ENCODE assay signal across 19 cellular contexts in the genomic region with DNA sequence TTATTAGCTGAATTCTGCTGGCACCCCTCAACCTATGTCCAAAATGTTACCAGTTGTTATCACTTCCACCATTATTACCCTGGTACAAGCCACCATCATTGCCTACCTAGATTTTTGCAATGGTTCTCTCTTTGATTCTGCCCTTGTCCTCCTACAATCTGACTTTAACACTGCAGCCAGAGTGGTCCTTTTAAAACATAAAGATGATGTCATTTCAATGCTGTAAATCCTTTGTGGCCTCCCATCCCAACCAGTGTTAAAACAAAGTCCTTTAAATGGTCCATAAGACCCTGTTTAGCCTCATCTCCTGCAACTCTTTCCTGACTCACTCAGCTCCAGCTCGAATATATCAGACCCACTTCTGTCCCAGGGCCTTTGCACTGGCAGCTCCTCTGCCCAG. TPM values are rescaled to one million over a fixed set of nuclear protein-coding genes. Genes with fewer than 3 reads are reported as not detected.
DNase-seq lines count a peak whose midpoint lies in the region; ATAC-seq and TF ChIP-seq lines count a peak whose summit lies in the region.
"Had no signal": no experiment of that assay in that cellular context is flagged by ENCODE, and none has a peak within 500 bp of the region (broad histone marks: within the 10 kb centered on the region; RNA-seq: fewer than 3 reads in every experiment).

No MANE protein-coding gene starts in this region.

- H3K4me3 ChIP-seq in HEK293 (ENCODE audit: low read depth, low read length) (no peak overlapping the region), colonic mucosa (no peak overlapping the region)
- H3K4me3 ChIP-seq: BLaER1, GM23248 had no signal

- H3K27me3 Mint-ChIP-seq in activated CD8-positive, alpha-beta T cell treated with anti-CD3 and anti-CD28 coated beads, Interleukin-2, amount 10 ng/mL, durations not matched to agents 7 days and 5 days (ENCODE audit: low read depth), result peaks cover 19% of the 10 kb centered on the region
- peaks cover 12% of the 10 kb centered on the region for H3K27me3 Mint-ChIP-seq in activated CD8-positive, alpha-beta T cell treated with anti-CD3 and anti-CD28 coated beads for 36 hours
- peaks cover 35% of the 10 kb centered on the region for H3K27me3 Mint-ChIP-seq in stimulated activated naive CD8-positive, alpha-beta T cell treated with anti-CD3 and anti-CD28 coated beads, Interleukin-15, amount 100 ng/mL, for 72 hours

- H3K4me1 ChIP-seq in HEK293 (ENCODE audit: control insufficient read depth, insufficient read depth, low read length), result no peaks in the 10 kb centered on the region
- no peaks in the 10 kb centered on the region for H3K4me1 ChIP-seq in colonic mucosa
- H3K4me1 ChIP-seq: BLaER1, Caco-2 had no signal

- no peaks in the 10 kb centered on the region for H3K27me3 ChIP-seq in colonic mucosa
- H3K27me3 ChIP-seq: BLaER1 had no signal

- H3K9me3 ChIP-seq in HEK293 (ENCODE audit: control insufficient read depth, insufficient read depth, low read depth, low read length), result no peaks in the 10 kb centered on the region
- no peaks in the 10 kb centered on the region for H3K9me3 ChIP-seq in colonic mucosa
- H3K9me3 ChIP-seq: Caco-2 had no signal

- H3K4me1 Mint-ChIP-seq in activated CD8-positive, alpha-beta T cell treated with anti-CD3 and anti-CD28 coated beads, Interleukin-2, amount 10 ng/mL, durations not matched to agents 7 days and 5 days (ENCODE audit: low read depth), result no peaks in the 10 kb centered on the region
- no peaks in the 10 kb centered on the region for H3K4me1 Mint-ChIP-seq in activated CD8-positive, alpha-beta T cell treated with anti-CD3 and anti-CD28 coated beads for 36 hours (ENCODE audit: low read depth)
- no peaks in the 10 kb centered on the region for H3K4me1 Mint-ChIP-seq in stimulated activated naive CD8-positive, alpha-beta T cell treated with anti-CD3 and anti-CD28 coated beads, Interleukin-15, amount 100 ng/mL, for 72 hours
- H3K4me1 Mint-ChIP-seq: B cell; CD4-positive, CD25-positive, alpha-beta regulatory T cell had no signal

- no peaks in the 10 kb centered on the region for H3K9me3 Mint-ChIP-seq in activated CD8-positive, alpha-beta T cell treated with anti-CD3 and anti-CD28 coated beads, Interleukin-2, amount 10 ng/mL, durations not matched to agents 7 days and 5 days (ENCODE audit: insufficient read depth)
- H3K9me3 Mint-ChIP-seq in activated CD8-positive, alpha-beta T cell treated with anti-CD3 and anti-CD28 coated beads for 36 hours, result no peaks in the 10 kb centered on the region
- peaks cover 0 to 6% of the 10 kb centered on the region in 2 donors for H3K9me3 Mint-ChIP-seq in stimulated activated naive CD8-positive, alpha-beta T cell treated with anti-CD3 and anti-CD28 coated beads, Interleukin-15, amount 100 ng/mL, for 72 hours

- intact Hi-C loops in activated CD8-positive, alpha-beta T cell treated with anti-CD3 and anti-CD28 coated beads for 36 hours (cut with micrococcal nuclease), result no loop called here
- intact Hi-C loops in colonic mucosa (cut with DNase I), result no loop called here

- H3K36me3 Mint-ChIP-seq in activated CD8-positive, alpha-beta T cell treated with anti-CD3 and anti-CD28 coated beads, Interleukin-2, amount 10 ng/mL, durations not matched to agents 7 days and 5 days (ENCODE audit: low read depth), result no peaks in the 10 kb centered on the region
- no peaks in the 10 kb centered on the region for H3K36me3 Mint-ChIP-seq in activated CD8-positive, alpha-beta T cell treated with anti-CD3 and anti-CD28 coated beads for 36 hours (ENCODE audit: low read depth)
- H3K36me3 Mint-ChIP-seq: CD4-positive, CD25-positive, alpha-beta regulatory T cell; CD8-positive, alpha-beta T cell had no signal

- DNase-seq in activated CD8-positive, alpha-beta T cell treated with anti-CD3 and anti-CD28 coated beads, Interleukin-2, amount 10 ng/mL, durations not matched to agents 7 days and 5 days, result peak; percentile 13
- DNase-seq in activated CD8-positive, alpha-beta T cell treated with anti-CD3 and anti-CD28 coated beads for 36 hours, result no peak
- DNase-seq in islet precursor cell (peak; percentile 22), ureter (ENCODE audit: low spot score) (peak; percentile 1), colonic mucosa (no peak)
- DNase-seq in stimulated activated naive CD8-positive, alpha-beta T cell treated with anti-CD3 and anti-CD28 coated beads, Interleukin-15, amount 100 ng/mL, for 72 hours, result no peak
- DNase-seq: Caco-2; CD4-positive, CD25-positive, alpha-beta regulatory T cell; CD8-positive, alpha-beta T cell; DMS153; DND-41; GM23248; H7; HCEC 1CT had no signal

- TF ChIP-seq CTCF in activated CD8-positive, alpha-beta T cell treated with anti-CD3 and anti-CD28 coated beads for 36 hours (IDR thresholded peaks at IDR 0.05), result no peak
- TF ChIP-seq CTCF in HEK293 (tag by site-specific recombination; IDR thresholded peaks at IDR 0.05) (no peak), colonic mucosa (IDR thresholded peaks at IDR 0.05) (no peak)

- no peaks in the 10 kb centered on the region for H3K36me3 ChIP-seq in HEK293 (ENCODE audit: control insufficient read depth in 2 of 2, insufficient read depth in 1 of 2, low read length in 2 of 2)
- H3K36me3 ChIP-seq in colonic mucosa, result no peaks in the 10 kb centered on the region
- H3K36me3 ChIP-seq: BLaER1 had no signal

- H3K27ac ChIP-seq in HEK293 (ENCODE audit: extremely low read depth, low read depth, low read length) (no peak overlapping the region), colonic mucosa (no peak overlapping the region)
- H3K27ac ChIP-seq: 22Rv1, BLaER1, C4-2B, GM23248 had no signal

- H3K9ac ChIP-seq in colonic mucosa (ENCODE audit: low read depth in 2 of 2, low read length in 2 of 2), result no peak overlapping the region
- H3K9ac ChIP-seq: BLaER1, GM23248 had no signal

- no peak for ATAC-seq in activated CD8-positive, alpha-beta T cell treated with anti-CD3 and anti-CD28 coated beads, Interleukin-2, amount 10 ng/mL, durations not matched to agents 7 days and 5 days
- ATAC-seq in activated CD8-positive, alpha-beta T cell treated with anti-CD3 and anti-CD28 coated beads for 36 hours, result no peak
- ATAC-seq in stimulated activated naive CD8-positive, alpha-beta T cell treated with anti-CD3 and anti-CD28 coated beads, Interleukin-15, amount 100 ng/mL, for 72 hours, result no peak
- ATAC-seq: CD8-positive, alpha-beta T cell had no signal

- CTCF ChIA-PET in activated CD8-positive, alpha-beta T cell treated with anti-CD3 and anti-CD28 coated beads, Interleukin-2, amount 10 ng/mL, durations not matched to agents 7 days and 5 days (lab: Charles Lee), result no interaction called here
- CTCF ChIA-PET in activated CD8-positive, alpha-beta T cell treated with anti-CD3 and anti-CD28 coated beads for 36 hours (lab: Charles Lee), result no interaction called here
- CTCF ChIA-PET in HEK293 (lab: Yijun Ruan, JAX), result interaction anchor here (0.9 kb wide), 1 partner anchor 11 kb away, joined by 3 read pairs; no protein-coding TSS in a partner anchor

- no peak overlapping the region for H3K4me3 Mint-ChIP-seq in activated CD8-positive, alpha-beta T cell treated with anti-CD3 and anti-CD28 coated beads, Interleukin-2, amount 10 ng/mL, durations not matched to agents 7 days and 5 days
- no peak overlapping the region for H3K4me3 Mint-ChIP-seq in activated CD8-positive, alpha-beta T cell treated with anti-CD3 and anti-CD28 coated beads for 36 hours
- no peak overlapping the region for H3K4me3 Mint-ChIP-seq in stimulated activated naive CD8-positive, alpha-beta T cell treated with anti-CD3 and anti-CD28 coated beads, Interleukin-15, amount 100 ng/mL, for 72 hours
- H3K4me3 Mint-ChIP-seq: B cell; CD4-positive, CD25-positive, alpha-beta regulatory T cell; CD8-positive, alpha-beta T cell had no signal

- no peak overlapping the region for H3K27ac Mint-ChIP-seq in activated CD8-positive, alpha-beta T cell treated with anti-CD3 and anti-CD28 coated beads, Interleukin-2, amount 10 ng/mL, durations not matched to agents 7 days and 5 days
- no peak overlapping the region for H3K27ac Mint-ChIP-seq in activated CD8-positive, alpha-beta T cell treated with anti-CD3 and anti-CD28 coated beads for 36 hours
- H3K27ac Mint-ChIP-seq in stimulated activated naive CD8-positive, alpha-beta T cell treated with anti-CD3 and anti-CD28 coated beads, Interleukin-15, amount 100 ng/mL, for 72 hours, result no peak overlapping the region
- H3K27ac Mint-ChIP-seq: B cell; CD4-positive, CD25-positive, alpha-beta regulatory T cell; CD8-positive, alpha-beta T cell had no signal

- POLR2A ChIA-PET in activated CD8-positive, alpha-beta T cell treated with anti-CD3 and anti-CD28 coated beads, Interleukin-2, amount 10 ng/mL, durations not matched to agents 7 days and 5 days (lab: Charles Lee), result no interaction called here
- POLR2A ChIA-PET in activated CD8-positive, alpha-beta T cell treated with anti-CD3 and anti-CD28 coated beads for 36 hours (lab: Charles Lee), result no interaction called here
- POLR2A ChIA-PET in HEK293 (lab: Yijun Ruan, JAX), result no interaction called here

TF ChIP-seq in HEK293, 187 proteins besides CTCF, POLR2A, EP300 and RAD21 (continues in another document):
- TF ChIP-seq, protein P1, sequence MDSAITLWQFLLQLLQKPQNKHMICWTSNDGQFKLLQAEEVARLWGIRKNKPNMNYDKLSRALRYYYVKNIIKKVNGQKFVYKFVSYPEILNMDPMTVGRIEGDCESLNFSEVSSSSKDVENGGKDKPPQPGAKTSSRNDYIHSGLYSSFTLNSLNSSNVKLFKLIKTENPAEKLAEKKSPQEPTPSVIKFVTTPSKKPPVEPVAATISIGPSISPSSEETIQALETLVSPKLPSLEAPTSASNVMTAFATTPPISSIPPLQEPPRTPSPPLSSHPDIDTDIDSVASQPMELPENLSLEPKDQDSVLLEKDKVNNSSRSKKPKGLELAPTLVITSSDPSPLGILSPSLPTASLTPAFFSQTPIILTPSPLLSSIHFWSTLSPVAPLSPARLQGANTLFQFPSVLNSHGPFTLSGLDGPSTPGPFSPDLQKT (IDR thresholded peaks at IDR 0.05; ENCODE audit: borderline replicate concordance, low read depth, low read length), result no peak
- no peak for TF ChIP-seq ZNF76 (tag by site-specific recombination; IDR thresholded peaks at IDR 0.05; ENCODE audit: borderline replicate concordance, low read depth)
- no peak for TF ChIP-seq ZNF768 (tag by site-specific recombination; IDR thresholded peaks at IDR 0.05)

RNA-seq across cellular contexts. Expression of a gene that starts 54.9 kb away (rescaled TPM):
- total RNA-seq in activated CD8-positive, alpha-beta T cell treated with anti-CD3 and anti-CD28 coated beads, Interleukin-2, amount 10 ng/mL, durations not matched to agents 7 days and 5 days, result not detected
- not detected for total RNA-seq in activated CD8-positive, alpha-beta T cell treated with anti-CD3 and anti-CD28 coated beads for 36 hours
- total RNA-seq in ureter (59.8 TPM), colonic mucosa (under 1 TPM; 0.32 to 0.89 TPM)
- total RNA-seq: GM23248 had no signal

Comparison
In these comparisons a context has a peak if more than half of its experiments do, and no peak if none do; other contexts are left out.
1. DNase-seq: peak in activated CD8-positive, alpha-beta T cell treated with anti-CD3 and anti-CD28 coated beads, Interleukin-2, amount 10 ng/mL, durations not matched to agents 7 days and 5 days (single experiment), islet precursor cell (single experiment) and ureter (single experiment); none in activated CD8-positive, alpha-beta T cell treated with anti-CD3 and anti-CD28 coated beads for 36 hours (single experiment), stimulated activated naive CD8-positive, alpha-beta T cell treated with anti-CD3 and anti-CD28 coated beads, Interleukin-15, amount 100 ng/mL, for 72 hours (0 of 2) and colonic mucosa (single experiment).
2. RNA of a gene that starts 54.9 kb away (total RNA-seq): 59.8 TPM in ureter (single experiment); 0.32 to 0.89 TPM in colonic mucosa, not detected in activated CD8-positive, alpha-beta T cell treated with anti-CD3 and anti-CD28 coated beads for 36 hours and not detected in activated CD8-positive, alpha-beta T cell treated with anti-CD3 and anti-CD28 coated beads, Interleukin-2, amount 10 ng/mL, durations not matched to agents 7 days and 5 days; every median in the first group is over 10 times any median in the second.